11 cellular contexts compared by ENCODE assay signal in genomic region chr1:208178091-208178529, GRCh38.
DNase-seq lines count a peak whose midpoint lies in the region; ATAC-seq and TF ChIP-seq lines count a peak whose summit lies in the region.
"Had no signal": no experiment of that assay in that cellular context is flagged by ENCODE, and none has a peak within 500 bp of the region (broad histone marks: within the 10 kb centered on the region; RNA-seq: fewer than 3 reads in every experiment).

No MANE protein-coding gene starts in this region.

- H4K8ac ChIP-seq in mesenchymal stem cell (ENCODE audit: low read length): no peak overlapping the region

- CTCF ChIA-PET in Calu3 (lab: Charles Lee): interaction anchor here (0.8 to 1.6 kb wide), 4 partner anchors 15 to 74 kb away, joined by 3 to 4 read pairs (median 3); no protein-coding TSS in a partner anchor

- H3K9me3 ChIP-seq in mesenchymal stem cell (ENCODE audit: control insufficient read depth, low read length): no peaks in the 10 kb centered on the region
- H3K9me3 ChIP-seq: BLaER1 treated with 17β-estradiol and CSF1 and Interleukin-3, amounts not matched to agents 10 nM and 100 nM had no signal

- H2BK120ac ChIP-seq in mesenchymal stem cell (ENCODE audit: low read depth, low read length): no peak overlapping the region

- intact Hi-C loops in Calu3 (cut with micrococcal nuclease; ENCODE audit: unreplicated experiment) (loop anchor here (2.0 kb wide), 1 partner anchor 61 kb away; no protein-coding TSS in a partner anchor), Right ventricle myocardium inferior (cut with DNase I) (no loop called here)

- no peak overlapping the region for H3K4me3 Mint-ChIP-seq in Calu3 (ENCODE audit: low read depth, unreplicated experiment)

- no peak for ATAC-seq in Right ventricle myocardium inferior
- no peak for ATAC-seq in HG03135 (IDR thresholded peaks at IDR 0.05; ENCODE audit: unreplicated experiment)
- no peak for ATAC-seq in HG03095 (IDR thresholded peaks at IDR 0.05; ENCODE audit: unreplicated experiment)

- H3K4me3 ChIP-seq in mesenchymal stem cell (ENCODE audit: insufficient read depth in 1 of 2, low read depth in 1 of 2, low read length in 2 of 2): no peak overlapping the region
- H3K4me3 ChIP-seq: BLaER1 treated with 17β-estradiol and CSF1 and Interleukin-3, amounts not matched to agents 10 nM and 100 nM had no signal

- WGBS in mesenchymal stem cell: 79% methylated on average over 2 of the region's 2 CpGs

- H3K18ac ChIP-seq in mesenchymal stem cell (ENCODE audit: low read depth in 1 of 2, low read length in 2 of 2): no peak overlapping the region

- H2BK5ac ChIP-seq in mesenchymal stem cell (ENCODE audit: low read depth, low read length, poor library complexity, severe bottlenecking): no peak overlapping the region

- peak overlapping the region; percentile 7 for H3K4me2 ChIP-seq in mesenchymal stem cell (ENCODE audit: low read length, poor library complexity, severe bottlenecking)
- H3K4me2 ChIP-seq: BLaER1 treated with 17β-estradiol and CSF1 and Interleukin-3, amounts not matched to agents 10 nM and 100 nM had no signal

- peaks cover 39% of the 10 kb centered on the region for H3K4me1 Mint-ChIP-seq in Calu3 (ENCODE audit: low read depth, unreplicated experiment)

- H3K27me3 Mint-ChIP-seq in Calu3 (ENCODE audit: unreplicated experiment): no peaks in the 10 kb centered on the region

- TF ChIP-seq CTCF in Calu3 (IDR thresholded peaks at IDR 0.05; ENCODE audit: unreplicated experiment): no peak

- no peak overlapping the region for H2BK15ac ChIP-seq in mesenchymal stem cell (ENCODE audit: low read depth, poor library complexity, severe bottlenecking)

- peaks cover 5% of the 10 kb centered on the region for H3K36me3 Mint-ChIP-seq in Calu3 (ENCODE audit: insufficient read depth, unreplicated experiment)

- H2BK12ac ChIP-seq in mesenchymal stem cell (ENCODE audit: low read length in 2 of 2): no peak overlapping the region

- peak overlapping the region in 1 of 2 experiments; percentile 85 for H3K23ac ChIP-seq in mesenchymal stem cell (ENCODE audit: low read length in 2 of 2)

- H2AFZ ChIP-seq in mesenchymal stem cell (ENCODE audit: low read depth, low read length): no peak overlapping the region

- H3K27ac ChIP-seq in mesenchymal stem cell (ENCODE audit: low read length, poor library complexity, severe bottlenecking): no peak overlapping the region
- H3K27ac ChIP-seq: BLaER1 treated with 17β-estradiol and CSF1 and Interleukin-3, amounts not matched to agents 10 nM and 100 nM had no signal

- no peaks in the 10 kb centered on the region for H3K36me3 ChIP-seq in mesenchymal stem cell (ENCODE audit: control insufficient read depth in 1 of 2, insufficient read depth in 2 of 2, low read depth in 1 of 2, low read length in 2 of 2)
- H3K36me3 ChIP-seq: BLaER1 treated with 17β-estradiol and CSF1 and Interleukin-3, amounts not matched to agents 10 nM and 100 nM had no signal

- H3K27ac Mint-ChIP-seq in Calu3 (ENCODE audit: unreplicated experiment): no peak overlapping the region

- H3K4me1 ChIP-seq in mesenchymal stem cell (ENCODE audit: control insufficient read depth, insufficient read depth, low read depth, low read length): peaks cover 18% of the 10 kb centered on the region

- DNase-seq in Calu3 (peak; percentile 51), NCI-H1092 treated with DMSO at 0.1 percent for 48 hours (lab: John Stamatoyannopoulos, UW) (peak; percentile 87), SHP77 treated with DMSO at 0.1 percent for 48 hours (lab: John Stamatoyannopoulos, UW) (peak; percentile 52), mesenchymal stem cell (no peak), Right ventricle myocardium inferior (ENCODE audit: missing footprints) (no peak)
- no peak for DNase-seq in activated naive CD4-positive, alpha-beta T cell (lab: John Stamatoyannopoulos, UW)
- DNase-seq: activated gamma-delta T cell treated with Interleukin-2 at 50 U/mL for 16 hours; effector CD4-positive, alpha-beta T cell had no signal

- H3K79me1 ChIP-seq in mesenchymal stem cell (replicated peaks; ENCODE audit: low read length, poor library complexity, severe bottlenecking): no peaks in the 10 kb centered on the region

- H3K14ac ChIP-seq in mesenchymal stem cell (ENCODE audit: low read length in 2 of 2): no peak overlapping the region

- H2AK5ac ChIP-seq in mesenchymal stem cell (ENCODE audit: low read length, severe bottlenecking): no peak overlapping the region

- no peak overlapping the region for H4K91ac ChIP-seq in mesenchymal stem cell (ENCODE audit: low read length)

- H3K27me3 ChIP-seq in mesenchymal stem cell (ENCODE audit: control insufficient read depth in 1 of 2, insufficient read depth in 1 of 2, low read length in 2 of 2): no peaks in the 10 kb centered on the region
- H3K27me3 ChIP-seq: BLaER1 treated with 17β-estradiol and CSF1 and Interleukin-3, amounts not matched to agents 10 nM and 100 nM had no signal

- no peaks in the 10 kb centered on the region for H3K9me3 Mint-ChIP-seq in Calu3 (ENCODE audit: low read depth, unreplicated experiment)

- no TSS peak for BruUV-seq in Calu3 (replicated peaks; lab: Mats Ljungman, UMichigan)

- H3K9ac ChIP-seq in mesenchymal stem cell (ENCODE audit: low read length): no peak overlapping the region
- H3K9ac ChIP-seq: BLaER1 treated with 17β-estradiol and CSF1 and Interleukin-3, amounts not matched to agents 10 nM and 100 nM had no signal

- H3K4ac ChIP-seq in mesenchymal stem cell (ENCODE audit: low read depth in 1 of 2, low read length in 2 of 2): no peak overlapping the region

Comparison
In these comparisons a context has a peak if more than half of its experiments do, and no peak if none do; other contexts are left out.
1. DNase-seq: peak in Calu3 (single experiment), NCI-H1092 treated with DMSO at 0.1 percent for 48 hours (single experiment) and SHP77 treated with DMSO at 0.1 percent for 48 hours (single experiment); none in mesenchymal stem cell (single experiment), activated naive CD4-positive, alpha-beta T cell (0 of 4) and Right ventricle myocardium inferior (single experiment).